In genomic region chr9:70400107-70400892, GRCh38 we compare ENCODE assay signal across 15 cellular contexts. TPM values are rescaled to one million over a fixed set of nuclear protein-coding genes. Genes with fewer than 3 reads are reported as not detected.
DNase-seq lines count a peak whose midpoint lies in the region; ATAC-seq and TF ChIP-seq lines count a peak whose summit lies in the region.
"Had no signal": no experiment of that assay in that cellular context is flagged by ENCODE, and none has a peak within 500 bp of the region (broad histone marks: within the 10 kb centered on the region; RNA-seq: fewer than 3 reads in every experiment).

No MANE protein-coding gene starts in this region.

- peaks cover 0 to 29% of the 10 kb centered on the region in 2 donors for H3K4me1 ChIP-seq in uterus

- H3K36me3 ChIP-seq in uterus, result no peaks in the 10 kb centered on the region

- peak overlapping the region; percentile 76 to 100 for H3K27ac ChIP-seq in uterus
- H3K27ac ChIP-seq: HL-60 had no signal

- peak; percentile 4 for ATAC-seq in Right ventricle myocardium superior (ENCODE audit: poor library complexity)
- ATAC-seq in GM21576 (IDR thresholded peaks at IDR 0.05; ENCODE audit: unreplicated experiment), result no peak
- ATAC-seq: esophagus mucosa had no signal

- H3K4me3 Mint-ChIP-seq in chondrocyte (ENCODE audit: unreplicated experiment), result no peak overlapping the region
- H3K4me3 Mint-ChIP-seq in nephron progenitor cell, result no peak overlapping the region
- H3K4me3 Mint-ChIP-seq: type B pancreatic cell had no signal

- DNase-seq in Right ventricle myocardium superior (no peak), cardiac septum (ENCODE audit: low spot score) (no peak), chondrocyte (ENCODE audit: low spot score) (no peak), nephron progenitor cell (no peak), uterus (no peak), HUDEP-2 (lab: John Stamatoyannopoulos, UW; ENCODE audit: unreplicated experiment in 76 of 76) (no peak), SHP77 (lab: John Stamatoyannopoulos, UW) (no peak)
- DNase-seq: aorta, Kasumi-1, NCI-H1436 treated with DMSO at 0.1 percent for 48 hours, NCI-H446 treated with DMSO at 0.1 percent for 48 hours had no signal

- H3K27me3 ChIP-seq in uterus, result no peaks in the 10 kb centered on the region

- H3K4me1 Mint-ChIP-seq in chondrocyte (ENCODE audit: low read depth) (peaks cover 62% of the 10 kb centered on the region), nephron progenitor cell (peaks cover 16% of the 10 kb centered on the region)

- no peaks in the 10 kb centered on the region for H3K9me3 ChIP-seq in uterus

- H3K9me3 Mint-ChIP-seq in chondrocyte (ENCODE audit: low read depth) (no peaks in the 10 kb centered on the region), nephron progenitor cell (no peaks in the 10 kb centered on the region)
- H3K9me3 Mint-ChIP-seq: type B pancreatic cell had no signal

- no peak for TF ChIP-seq POLR2A in uterus (IDR thresholded peaks at IDR 0.05)

- H3K36me3 Mint-ChIP-seq in chondrocyte (ENCODE audit: low read depth) (no peaks in the 10 kb centered on the region), nephron progenitor cell (ENCODE audit: low read depth) (no peaks in the 10 kb centered on the region)
- H3K36me3 Mint-ChIP-seq: type B pancreatic cell had no signal

- peak overlapping the region; percentile 62 for H3K27ac Mint-ChIP-seq in chondrocyte (ENCODE audit: unreplicated experiment)
- peak overlapping the region; percentile 26 for H3K27ac Mint-ChIP-seq in nephron progenitor cell
- H3K27ac Mint-ChIP-seq: type B pancreatic cell had no signal

- H3K27me3 Mint-ChIP-seq in chondrocyte (ENCODE audit: low read depth) (no peaks in the 10 kb centered on the region), nephron progenitor cell (ENCODE audit: low read depth, poor library complexity) (peaks cover 3% of the 10 kb centered on the region)
- H3K27me3 Mint-ChIP-seq: type B pancreatic cell had no signal

- intact Hi-C loops in Right ventricle myocardium superior (cut with DNase I), result no loop called here
- intact Hi-C loops in cardiac septum (cut with DNase I), result no loop called here
- intact Hi-C loops in uterus (cut with DNase I; ENCODE audit: low total_unique reads), result no loop called here

- TF ChIP-seq CTCF in chondrocyte (IDR thresholded peaks at IDR 0.05), result no peak
- no peak for TF ChIP-seq CTCF in nephron progenitor cell (IDR thresholded peaks at IDR 0.05)
- TF ChIP-seq CTCF in uterus (IDR thresholded peaks at IDR 0.05), result no peak

- no peak overlapping the region for H3K4me3 ChIP-seq in uterus

RNA-seq across cellular contexts. Expression of gene KLF9, which starts 14.2 kb away (rescaled TPM):
- total RNA-seq in Right ventricle myocardium superior (50.9 TPM), cardiac septum (19.0 TPM), chondrocyte (29.8 to 32.7 TPM (median 31.0 TPM) in 3 replicates), uterus (100 to 1,000 TPM in 2 of 4 donors, 10 to 100 TPM in 2; 19.1 to 146 (median 98.7) TPM)
